In genomic region chr9:94033383-94033782, GRCh38 we compare ENCODE assay signal across 23 cellular contexts. TPM values are rescaled to one million over a fixed set of nuclear protein-coding genes. Genes with fewer than 3 reads are reported as not detected.
A peak's percentile ranks its signal among the peaks of the same experiment; 100 is the strongest.
DNase-seq lines count a peak whose midpoint lies in the region; ATAC-seq, FAIRE-seq and TF ChIP-seq lines count a peak whose summit lies in the region.
"Had no signal": no experiment of that assay in that cellular context is flagged by ENCODE, and none has a peak within 500 bp of the region (broad histone marks: within the 10 kb centered on the region; RNA-seq: fewer than 3 reads in every experiment).

No MANE protein-coding gene starts in this region.

- H3K36me3 Mint-ChIP-seq in nephron (ENCODE audit: low read depth) = peaks cover 30% of the 10 kb centered on the region
- peaks cover 3% of the 10 kb centered on the region for H3K36me3 Mint-ChIP-seq in T-helper 2 cell treated with Interferon-gamma antibody and Interleukin-4, amounts not matched to agents 5 μg/mL and 100 μg/mL, for 36 hours (ENCODE audit: low read depth)

- TF ChIP-seq POLR2A in HepG2 (IDR thresholded peaks at IDR 0.05; ENCODE audit: insufficient read depth in 1 of 2, low read depth in 2 of 2, low read length in 2 of 2) = no peak
- TF ChIP-seq POLR2A in right lobe of liver (IDR thresholded peaks at IDR 0.05) = no peak

- intact Hi-C loops in HepG2 (cut with micrococcal nuclease; ENCODE audit: unreplicated experiment) (no loop called here), right lobe of liver (cut with DNase I) (no loop called here), Right ventricle myocardium superior (cut with DNase I) (no loop called here)

- TF ChIP-seq EP300 in HepG2 (IDR thresholded peaks at IDR 0.05; ENCODE audit: low read depth in 2 of 2, low read length in 2 of 2) (no peak), HepG2 (CRISPR knock-in tag; IDR thresholded peaks at IDR 0.05; ENCODE audit: borderline replicate concordance) (no peak)

- H3K4me1 ChIP-seq in HepG2 (ENCODE audit: insufficient read depth, low read length) (peaks cover 29% of the 10 kb centered on the region), right lobe of liver (no peaks in the 10 kb centered on the region), DND-41 (ENCODE audit: insufficient read depth, low read length) (peaks cover 32% of the 10 kb centered on the region)
- H3K4me1 ChIP-seq: BE2C had no signal

- H3K27ac ChIP-seq in HepG2 (ENCODE audit: extremely low read length, insufficient read depth, low read length) (no peak overlapping the region), right lobe of liver (no peak overlapping the region), DND-41 (ENCODE audit: low read length) (no peak overlapping the region)
- H3K27ac ChIP-seq: A549; BLaER1 treated with 17β-estradiol and CSF1 and Interleukin-3, amounts not matched to agents 10 nM and 100 nM had no signal

- no peaks in the 10 kb centered on the region for H3K27me3 Mint-ChIP-seq in nephron (ENCODE audit: low read depth)
- peaks cover 4% of the 10 kb centered on the region for H3K27me3 Mint-ChIP-seq in T-helper 2 cell treated with Interferon-gamma antibody and Interleukin-4, amounts not matched to agents 5 μg/mL and 100 μg/mL, for 36 hours (ENCODE audit: low read depth)
- H3K27me3 Mint-ChIP-seq: CD4-positive, alpha-beta T cell had no signal

- no peak overlapping the region for H3K4me2 ChIP-seq in HepG2 (ENCODE audit: low read depth, low read length)
- peak overlapping the region; percentile 63; the same call in 1 of the 2 replicates for H3K4me2 ChIP-seq in DND-41 (ENCODE audit: insufficient read depth, low read length)
- H3K4me2 ChIP-seq: A549 had no signal

- H3K9me3 Mint-ChIP-seq in nephron = peaks cover 9% of the 10 kb centered on the region
- H3K9me3 Mint-ChIP-seq in T-helper 2 cell treated with Interferon-gamma antibody and Interleukin-4, amounts not matched to agents 5 μg/mL and 100 μg/mL, for 36 hours = peaks cover 3% of the 10 kb centered on the region
- H3K9me3 Mint-ChIP-seq: CD4-positive, alpha-beta T cell; CD8-positive, alpha-beta memory T cell had no signal

- no peak overlapping the region for H2AFZ ChIP-seq in HepG2 (ENCODE audit: low read length)
- H2AFZ ChIP-seq in DND-41 (ENCODE audit: low read depth, low read length) = no peak overlapping the region

- no peak overlapping the region for H3K27ac Mint-ChIP-seq in nephron
- H3K27ac Mint-ChIP-seq in T-helper 2 cell treated with Interferon-gamma antibody and Interleukin-4, amounts not matched to agents 5 μg/mL and 100 μg/mL, for 36 hours = no peak overlapping the region
- H3K27ac Mint-ChIP-seq: CD14-positive monocyte; CD4-positive, alpha-beta T cell had no signal

- H3K36me3 ChIP-seq in HepG2 (replicated peaks in 1 of 2; ENCODE audit: control insufficient read depth in 1 of 2, insufficient read depth in 2 of 2, low read length in 2 of 2) (no peaks in the 10 kb centered on the region), right lobe of liver (no peaks in the 10 kb centered on the region), DND-41 (ENCODE audit: insufficient read depth, low read length) (no peaks in the 10 kb centered on the region; the same call in 1 of the 2 replicates)
- H3K36me3 ChIP-seq: BE2C had no signal

- BruUV-seq in HepG2 (replicated peaks; lab: Mats Ljungman, UMichigan) = no TSS peak

- H4K20me1 ChIP-seq in HepG2 (ENCODE audit: insufficient read depth, low read length) (no peaks in the 10 kb centered on the region), DND-41 (ENCODE audit: insufficient read depth, low read length) (no peaks in the 10 kb centered on the region)
- H4K20me1 ChIP-seq: BLaER1 treated with 17β-estradiol and CSF1 and Interleukin-3, amounts not matched to agents 10 nM and 100 nM had no signal

- ATAC-seq in HepG2 (no peak), right lobe of liver (no peak), DND-41 (ENCODE audit: insufficient read depth, low read depth) (no peak), Right ventricle myocardium superior (ENCODE audit: poor library complexity) (no peak)
- ATAC-seq: A549 had no signal

- H3K27me3 ChIP-seq in HepG2 (ENCODE audit: control insufficient read depth in 1 of 2, insufficient read depth in 2 of 2, low read length in 2 of 2) (no peaks in the 10 kb centered on the region; a peak in 1 of 5 replicates), right lobe of liver (no peaks in the 10 kb centered on the region), DND-41 (ENCODE audit: insufficient read depth, low read length, poor library complexity) (no peaks in the 10 kb centered on the region)
- H3K27me3 ChIP-seq: BE2C; BLaER1 treated with 17β-estradiol and CSF1 and Interleukin-3, amounts not matched to agents 10 nM and 100 nM had no signal

- H3K4me3 ChIP-seq in HepG2 (replicated peaks in 1 of 3; ENCODE audit: insufficient read depth in 1 of 3, low read depth in 2 of 3, low read length in 3 of 3) (no peak overlapping the region), right lobe of liver (no peak overlapping the region), DND-41 (ENCODE audit: low read depth in 1 of 2, low read length in 2 of 2) (no peak overlapping the region)
- H3K4me3 ChIP-seq: A549; BLaER1 treated with 17β-estradiol and CSF1 and Interleukin-3, amounts not matched to agents 10 nM and 100 nM had no signal

- 94% methylated on average over 3 of the region's 3 CpGs for WGBS in HepG2 (ENCODE audit: low lambda C conversion rate)
- 79% methylated on average over 3 of the region's 3 CpGs for WGBS in right lobe of liver (ENCODE audit: insufficient coverage, low coverage, low lambda C conversion rate, missing lambda C conversion rate)

- no peak for TF ChIP-seq CTCF in HepG2 (CRISPR knock-in tag; IDR thresholded peaks at IDR 0.05)
- TF ChIP-seq CTCF in right lobe of liver (IDR thresholded peaks at IDR 0.05) = no peak
- no peak for TF ChIP-seq CTCF in DND-41 (IDR thresholded peaks at IDR 0.05; ENCODE audit: borderline replicate concordance, extremely low read depth, low read length, poor library complexity, severe bottlenecking)
- no peak for TF ChIP-seq CTCF in nephron (IDR thresholded peaks at IDR 0.05; ENCODE audit: unreplicated experiment in 3 of 3)

- no peak for FAIRE-seq in HepG2 (lab: Jason Lieb, UNC)
- FAIRE-seq: A549, G401.6, GM12892, H54 had no signal

- no peak for DNase-seq in HepG2 (ENCODE audit: low spot score)
- no peak for DNase-seq in right lobe of liver
- no peak for DNase-seq in DND-41
- no peak for DNase-seq in T-helper 2 cell treated with Interferon-gamma antibody and Interleukin-4, amounts not matched to agents 5 μg/mL and 100 μg/mL, for 36 hours (ENCODE audit: low spot score)
- DNase-seq in Right ventricle myocardium superior = no peak
- DNase-seq: 8988T; ACHN; AML-193; BE2C; Calu3; CD4-positive, alpha-beta T cell; CD8-positive, alpha-beta memory T cell; DMS53; DMS79 treated with DMSO at 0.1 percent for 48 hours; GOT3; HCEC 1CT had no signal

- H3K4me1 Mint-ChIP-seq in nephron = peaks cover 19% of the 10 kb centered on the region
- H3K4me1 Mint-ChIP-seq in T-helper 2 cell treated with Interferon-gamma antibody and Interleukin-4, amounts not matched to agents 5 μg/mL and 100 μg/mL, for 36 hours (ENCODE audit: low read depth) = peaks cover 14% of the 10 kb centered on the region

- peak overlapping the region; percentile 26 to 65 (median 48) for H3K4me3 Mint-ChIP-seq in nephron
- H3K4me3 Mint-ChIP-seq in T-helper 2 cell treated with Interferon-gamma antibody and Interleukin-4, amounts not matched to agents 5 μg/mL and 100 μg/mL, for 36 hours = no peak overlapping the region

- CTCF ChIA-PET in HepG2 (lab: Yijun Ruan, JAX; ENCODE audit: low intra/inter-chr PET ratio, low total read pairs) = no interaction called here

- H3K79me2 ChIP-seq in HepG2 (ENCODE audit: insufficient read depth, low read length) (peaks cover 22% of the 10 kb centered on the region), DND-41 (ENCODE audit: insufficient read depth, low read length) (peaks cover 37% of the 10 kb centered on the region)

- H3K9me3 ChIP-seq in HepG2 (ENCODE audit: low read length) (no peaks in the 10 kb centered on the region), right lobe of liver (no peaks in the 10 kb centered on the region), DND-41 (ENCODE audit: insufficient read depth, low read length, severe bottlenecking) (no peaks in the 10 kb centered on the region)
- H3K9me3 ChIP-seq: A549, BE2C had no signal

- POLR2A ChIA-PET in HepG2 (lab: Yijun Ruan, JAX) = interaction anchor here (1.6 kb wide), 1 partner anchor 133 kb away, joined by 6 read pairs; no protein-coding TSS in a partner anchor

- no peak for TF ChIP-seq RAD21 in HepG2 (CRISPR knock-in tag; IDR thresholded peaks at IDR 0.05)

- H3K9ac ChIP-seq in HepG2 (ENCODE audit: insufficient read depth, low read depth, low read length) (no peak overlapping the region), DND-41 (ENCODE audit: low read depth, low read length) (no peak overlapping the region)
- H3K9ac ChIP-seq: BLaER1 treated with 17β-estradiol and CSF1 and Interleukin-3, amounts not matched to agents 10 nM and 100 nM had no signal

- in situ Hi-C loops in HepG2 (cut with HindIII; ENCODE audit: extremely low pct_ligation_motif_present, low pct_unique_long_range_greater_than_20kb) = no loop called here

TF ChIP-seq in HepG2, 621 proteins besides CTCF, POLR2A, EP300 and RAD21 (continues in another document):
- TF ChIP-seq ZNF629 (CRISPR knock-in tag; conservative IDR thresholded peaks at IDR 0.05) = peak; percentile 71

RNA-seq across cellular contexts. Expression of gene PTPDC1, which starts 50.9 kb away (rescaled TPM):
- total RNA-seq in HepG2 (2016; rRNA removed; fragmentation: Illumina TruSeq; extraction: Trizol) (5.2 and 6.1 TPM in 2 replicates), right lobe of liver (1 to 10 TPM in 5 of 6 experiments, under 1 TPM in 1; 0.86 to 3.3 (median 1.8) TPM), Right ventricle myocardium superior (8.4 TPM)
- total RNA-seq in HepG2 (2016; cell fraction: cytosol; rRNA removed; fragmentation: Illumina TruSeq; extraction: Trizol; ENCODE audit: low read depth) = 2.1 and 2.6 TPM in 2 replicates
- total RNA-seq in HepG2 (2016; cell fraction: insoluble cytoplasmic fraction; rRNA removed; fragmentation: Illumina TruSeq; extraction: Trizol) = 4.5 and 6.2 TPM in 2 replicates
- 4.3 and 4.6 TPM in 2 replicates for total RNA-seq in HepG2 (2016; cell fraction: membrane; rRNA removed; fragmentation: Illumina TruSeq; extraction: Trizol)
- 14.0 and 15.5 TPM in 2 replicates for total RNA-seq in HepG2 (2016; cell fraction: nucleus; rRNA removed; fragmentation: Illumina TruSeq; extraction: Trizol)
- 6.9 and 8.6 TPM in 2 replicates for polyA plus RNA-seq in HepG2 (2011; rRNA removed)
- polyA plus RNA-seq in HepG2 (2011; cell fraction: cytosol; rRNA removed) = 2.7 and 3.2 TPM in 2 replicates
- 18.2 and 19.4 TPM in 2 replicates for polyA plus RNA-seq in HepG2 (2011; cell fraction: nucleus; rRNA removed)
- 3.9 and 4.0 TPM in 2 replicates for polyA plus RNA-seq in HepG2 (2012)
- 0.62 and 0.63 TPM in 2 replicates for polyA plus RNA-seq in HepG2 (2016; cell fraction: cytosol; fragmentation: Illumina TruSeq; extraction: Trizol; ENCODE audit: low read depth)
- polyA plus RNA-seq in HepG2 (2016; cell fraction: insoluble cytoplasmic fraction; fragmentation: Illumina TruSeq; extraction: Trizol; ENCODE audit: low read depth) = 3.2 and 3.6 TPM in 2 replicates
- 1.7 and 2.0 TPM in 2 replicates for polyA plus RNA-seq in HepG2 (2016; cell fraction: membrane; fragmentation: Illumina TruSeq; extraction: Trizol; ENCODE audit: low read depth)
- polyA plus RNA-seq in HepG2 (2016; cell fraction: nucleus; fragmentation: Illumina TruSeq; extraction: Trizol; ENCODE audit: insufficient read depth, low read depth) = 16.3 and 16.6 TPM in 2 replicates
- 8.4 and 10.0 TPM in 2 replicates for polyA minus RNA-seq in HepG2 (2011; rRNA and poly(A)+ RNA removed; ENCODE audit: low replicate concordance)
- 3.9 and 4.9 TPM in 2 replicates for polyA minus RNA-seq in HepG2 (2011; cell fraction: cytosol; rRNA and poly(A)+ RNA removed)
- 28.6 and 30.5 TPM in 2 replicates for polyA minus RNA-seq in HepG2 (2011; cell fraction: nucleus; rRNA and poly(A)+ RNA removed)
